Comparison of ENCODE assay signal across 13 cellular contexts in genomic region chr1:45694823-45695222, GRCh38. TPM values are rescaled to one million over a fixed set of nuclear protein-coding genes. Genes with fewer than 3 reads are reported as not detected.
DNase-seq lines count a peak whose midpoint lies in the region; ATAC-seq and TF ChIP-seq lines count a peak whose summit lies in the region.
"Had no signal": no experiment of that assay in that cellular context is flagged by ENCODE, and none has a peak within 500 bp of the region (broad histone marks: within the 10 kb centered on the region; RNA-seq: fewer than 3 reads in every experiment).

No MANE protein-coding gene starts in this region.

- H3K4me3 Mint-ChIP-seq in activated naive CD8-positive, alpha-beta T cell, result no peak overlapping the region
- H3K4me3 Mint-ChIP-seq in activated naive CD8-positive, alpha-beta T cell treated with anti-CD3 and anti-CD28 coated beads for 36 hours, result no peak overlapping the region
- H3K4me3 Mint-ChIP-seq: CD4-positive, CD25-positive, alpha-beta regulatory T cell; H9 had no signal

- H3K36me3 ChIP-seq in lower lobe of right lung, result peaks cover 71% of the 10 kb centered on the region
- H3K36me3 ChIP-seq: BE2C had no signal

- no peaks in the 10 kb centered on the region for H3K4me1 ChIP-seq in lower lobe of right lung
- H3K4me1 ChIP-seq: BE2C, Caco-2 had no signal

- H3K27me3 Mint-ChIP-seq in activated naive CD8-positive, alpha-beta T cell, result no peaks in the 10 kb centered on the region
- no peaks in the 10 kb centered on the region for H3K27me3 Mint-ChIP-seq in activated naive CD8-positive, alpha-beta T cell treated with anti-CD3 and anti-CD28 coated beads for 36 hours
- H3K27me3 Mint-ChIP-seq: CD4-positive, CD25-positive, alpha-beta regulatory T cell had no signal

- H3K27me3 ChIP-seq in lower lobe of right lung (ENCODE audit: low read depth), result no peaks in the 10 kb centered on the region
- H3K27me3 ChIP-seq: BE2C had no signal

- no peaks in the 10 kb centered on the region for H3K9me3 ChIP-seq in lower lobe of right lung
- H3K9me3 ChIP-seq: BE2C, Caco-2 had no signal

- peaks cover 4% of the 10 kb centered on the region for H3K36me3 Mint-ChIP-seq in activated naive CD8-positive, alpha-beta T cell
- peaks cover 25% of the 10 kb centered on the region for H3K36me3 Mint-ChIP-seq in activated naive CD8-positive, alpha-beta T cell treated with anti-CD3 and anti-CD28 coated beads for 36 hours

- peaks cover 13% of the 10 kb centered on the region for H3K4me1 Mint-ChIP-seq in activated naive CD8-positive, alpha-beta T cell (ENCODE audit: low read depth)
- peaks cover 21% of the 10 kb centered on the region for H3K4me1 Mint-ChIP-seq in activated naive CD8-positive, alpha-beta T cell treated with anti-CD3 and anti-CD28 coated beads for 36 hours
- H3K4me1 Mint-ChIP-seq: H9 had no signal

- no peaks in the 10 kb centered on the region for H3K9me3 Mint-ChIP-seq in activated naive CD8-positive, alpha-beta T cell (ENCODE audit: low read depth)
- no peaks in the 10 kb centered on the region for H3K9me3 Mint-ChIP-seq in activated naive CD8-positive, alpha-beta T cell treated with anti-CD3 and anti-CD28 coated beads for 36 hours
- H3K9me3 Mint-ChIP-seq: CD4-positive, CD25-positive, alpha-beta regulatory T cell; H9 had no signal

- H3K27ac ChIP-seq in RWPE1 (peak overlapping the region; percentile 31), epithelial cell of prostate (peak overlapping the region; percentile 28), lower lobe of right lung (no peak overlapping the region)

- H3K27ac Mint-ChIP-seq in activated naive CD8-positive, alpha-beta T cell, result peak overlapping the region; percentile 34
- no peak overlapping the region for H3K27ac Mint-ChIP-seq in activated naive CD8-positive, alpha-beta T cell treated with anti-CD3 and anti-CD28 coated beads for 36 hours
- H3K27ac Mint-ChIP-seq: CD4-positive, CD25-positive, alpha-beta regulatory T cell; H9 had no signal

- CTCF ChIA-PET in RWPE1 (lab: Yijun Ruan, JAX), result interaction anchor here (0.5 to 0.6 kb wide), 2 partner anchors 22 to 166 kb away, joined by 3 to 5 read pairs; no protein-coding TSS in a partner anchor

- intact Hi-C loops in lower lobe of right lung (cut with DNase I), result no loop called here

- DNase-seq in activated naive CD8-positive, alpha-beta T cell treated with anti-CD3 and anti-CD28 coated beads for 36 hours, result no peak
- DNase-seq in RWPE1 (ENCODE audit: low spot score), result no peak
- DNase-seq in epithelial cell of prostate (ENCODE audit: low read depth, low spot score), result no peak
- DNase-seq in NCI-H2171 treated with DMSO at 0.1 percent for 48 hours (lab: John Stamatoyannopoulos, UW), result no peak
- DNase-seq in lower lobe of right lung, result no peak
- DNase-seq: ACHN; BE2C; C1 segment of cervical spinal cord; Caco-2; CD4-positive, CD25-positive, alpha-beta regulatory T cell; H9 had no signal

- TF ChIP-seq CTCF in RWPE1 (conservative IDR thresholded peaks at IDR 0.05; ENCODE audit: low read depth) (no peak), lower lobe of right lung (IDR thresholded peaks at IDR 0.05) (no peak)

- no peak overlapping the region for H3K4me3 ChIP-seq in lower lobe of right lung

- no peak for ATAC-seq in lower lobe of right lung
- ATAC-seq: HepG2 had no signal

- POLR2A ChIA-PET in RWPE1 (lab: Yijun Ruan, JAX; ENCODE audit: low non-redundant PET), result interaction anchor here (0.6 kb wide), 1 partner anchor 110 kb away, joined by 4 read pairs; no protein-coding TSS in a partner anchor

RNA-seq across cellular contexts. Expression of gene TMEM69, which starts 6.8 kb away (rescaled TPM):
- 10 to 100 TPM; 43.0 to 45.2 TPM for total RNA-seq in activated naive CD8-positive, alpha-beta T cell treated with anti-CD3 and anti-CD28 coated beads for 36 hours
- total RNA-seq in lower lobe of right lung, result 16.8 TPM

RNA-seq across cellular contexts. Expression of gene GPBP1L1, which starts 8.5 kb away (rescaled TPM):
- total RNA-seq in activated naive CD8-positive, alpha-beta T cell treated with anti-CD3 and anti-CD28 coated beads for 36 hours, result 10 to 100 TPM; 82.4 to 90.5 TPM
- 146 TPM for total RNA-seq in lower lobe of right lung

RNA-seq across cellular contexts. Expression of gene IPP, which starts 55.6 kb away (rescaled TPM):
- 10 to 100 TPM; 12.7 to 16.7 TPM for total RNA-seq in activated naive CD8-positive, alpha-beta T cell treated with anti-CD3 and anti-CD28 coated beads for 36 hours
- total RNA-seq in lower lobe of right lung, result 13.4 TPM
